Comparison of ENCODE assay signal across 8 cellular contexts in the genomic region with DNA sequence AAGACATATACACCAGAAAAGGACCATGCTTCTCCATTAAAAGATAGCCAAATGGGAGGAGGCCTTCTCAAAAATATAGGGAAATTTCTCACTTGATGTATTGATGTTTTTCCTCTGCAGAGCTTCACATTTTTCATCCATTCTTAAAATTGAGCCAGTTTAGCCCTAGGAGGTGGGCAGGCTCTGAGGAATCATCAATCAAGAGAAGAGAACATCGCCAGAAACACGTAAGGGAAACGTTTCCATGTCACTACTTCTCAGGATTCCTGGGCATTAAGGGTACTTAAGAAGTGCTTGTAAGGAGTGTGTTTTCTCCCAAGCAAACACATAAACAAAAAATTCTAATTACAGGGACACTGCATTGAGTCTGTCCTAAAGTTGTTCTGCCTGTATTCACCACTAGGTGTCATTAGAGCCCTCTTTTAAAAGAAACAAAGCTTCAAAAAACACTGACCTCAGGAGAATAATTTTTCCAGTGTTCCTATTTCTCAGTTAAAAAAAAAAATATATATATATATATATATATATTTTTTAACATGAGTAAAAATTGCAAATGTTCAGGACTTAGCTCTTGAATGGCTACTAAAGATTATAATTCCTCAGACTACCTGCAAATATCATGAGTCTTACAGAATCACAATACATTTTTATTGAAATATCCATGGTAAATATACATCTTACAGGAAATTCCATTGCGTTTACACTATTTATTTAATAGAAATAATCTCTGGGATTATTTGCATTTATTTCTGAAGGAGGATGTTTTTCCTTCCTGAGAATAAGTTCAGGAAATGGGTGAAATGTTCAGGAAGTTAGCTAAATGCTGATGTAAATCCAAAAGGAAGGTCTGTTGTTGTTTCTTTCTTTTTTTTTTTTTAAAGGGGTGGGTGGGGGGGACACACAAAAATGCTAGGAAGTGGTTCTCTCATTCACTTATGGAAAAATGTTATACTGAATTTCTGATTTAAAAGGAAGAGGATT.
A peak's percentile ranks its signal among the peaks of the same experiment; 100 is the strongest.
DNase-seq lines count a peak whose midpoint lies in the region; ATAC-seq and TF ChIP-seq lines count a peak whose summit lies in the region.

No MANE protein-coding gene starts in this region.

- ATAC-seq in HG03469 (IDR thresholded peaks at IDR 0.05; ENCODE audit: unreplicated experiment): peak; percentile 82

- H3K27me3 ChIP-seq in OCI-LY1 (ENCODE audit: insufficient read depth, low read length) (no peaks in the 10 kb centered on the region), muscle layer of colon (ENCODE audit: control insufficient read depth in 1 of 2, insufficient read depth in 2 of 2, low read length in 2 of 2) (no peaks in the 10 kb centered on the region)

- H3K79me2 ChIP-seq in OCI-LY1 (ENCODE audit: insufficient read depth, low read length): no peaks in the 10 kb centered on the region

- peak; percentile 51 for DNase-seq in ACHN
- DNase-seq in GM13977 (ENCODE audit: low spot score): peak; percentile 32
- no peak for DNase-seq in coronary artery (ENCODE audit: low spot score)
- no peak for DNase-seq in activated CD4-positive, CD25-positive, alpha-beta regulatory T cell treated with anti-CD3 and anti-CD28 coated beads, Interleukin-2, amount 50 U/mL, for 72 hours
- DNase-seq in hepatic stellate cell (ENCODE audit: low spot score): no peak

- no peak overlapping the region for H3K27ac ChIP-seq in OCI-LY1 (ENCODE audit: low read depth, low read length, poor library complexity, severe bottlenecking)
- H3K27ac ChIP-seq in coronary artery: peak overlapping the region; percentile 6 to 84
- H3K27ac ChIP-seq in muscle layer of colon (ENCODE audit: low read depth, low read length): peak overlapping the region; percentile 53

- no peaks in the 10 kb centered on the region for H3F3A ChIP-seq in OCI-LY1 (ENCODE audit: insufficient read depth, low read length)

- H3K9ac ChIP-seq in OCI-LY1 (ENCODE audit: low read length) (no peak overlapping the region), muscle layer of colon (ENCODE audit: low read length) (no peak overlapping the region)

- H3K36me3 ChIP-seq in OCI-LY1 (ENCODE audit: insufficient read depth, low read length) (no peaks in the 10 kb centered on the region), muscle layer of colon (ENCODE audit: insufficient read depth, low read length) (peaks cover 3% of the 10 kb centered on the region)

- no peaks in the 10 kb centered on the region for H4K20me1 ChIP-seq in OCI-LY1 (ENCODE audit: insufficient read depth, low read length)

- no peaks in the 10 kb centered on the region for H3K4me1 ChIP-seq in OCI-LY1 (ENCODE audit: insufficient read depth, low read length, severe bottlenecking)
- H3K4me1 ChIP-seq in muscle layer of colon (ENCODE audit: insufficient read depth, low read length): peaks cover 73% of the 10 kb centered on the region

- H3K9me2 ChIP-seq in OCI-LY1 (ENCODE audit: low read depth, low read length): no peaks in the 10 kb centered on the region

- TF ChIP-seq CTCF in GM13977 (IDR thresholded peaks at IDR 0.05; ENCODE audit: extremely low read depth, insufficient read depth, missing control alignments): peak; percentile 59
- peak; percentile 58 for TF ChIP-seq CTCF in OCI-LY1 (IDR thresholded peaks at IDR 0.05; ENCODE audit: low read length)
- TF ChIP-seq CTCF in coronary artery (IDR thresholded peaks at IDR 0.05): peak; percentile 31

- in situ Hi-C loops in ACHN (cut with HindIII; ENCODE audit: low pct_ligation_motif_present, low pct_unique_long_range_greater_than_20kb, low sequenced_read_pairs) (loop anchor here (25.0 kb wide), 1 partner anchor 373 kb away; no protein-coding TSS in a partner anchor), GM13977 (cut with MboI; ENCODE audit: low pct_unique_long_range_greater_than_20kb, low sequenced_read_pairs, unreplicated experiment) (loop anchor here (25.0 kb wide), 2 partner anchors 348 to 473 kb away; no protein-coding TSS in a partner anchor)

- H2AFZ ChIP-seq in OCI-LY1 (ENCODE audit: low read length): no peak overlapping the region

- H3K4me3 ChIP-seq in OCI-LY1 (ENCODE audit: low read depth, low read length, poor library complexity, severe bottlenecking) (no peak overlapping the region), coronary artery (no peak overlapping the region), muscle layer of colon (ENCODE audit: low read depth in 1 of 2, low read length in 2 of 2) (peak overlapping the region in 1 of 2 donors; percentile 56)

- no peaks in the 10 kb centered on the region for H3K9me3 ChIP-seq in OCI-LY1 (ENCODE audit: low read length)
- H3K9me3 ChIP-seq in muscle layer of colon (ENCODE audit: low read length): no peaks in the 10 kb centered on the region

- no peak overlapping the region for H3K4me2 ChIP-seq in OCI-LY1 (ENCODE audit: low read length)

Comparison
In these comparisons a context has a peak if more than half of its experiments do, and no peak if none do; other contexts are left out.
1. DNase-seq: peak in ACHN (single experiment) and GM13977 (single experiment); none in coronary artery (single experiment), activated CD4-positive, CD25-positive, alpha-beta regulatory T cell treated with anti-CD3 and anti-CD28 coated beads, Interleukin-2, amount 50 U/mL, for 72 hours (single experiment) and hepatic stellate cell (single experiment).
2. Peak in every context shown above with its lines, with median percentiles within 50 percentile points of each other: CTCF ChIP-seq.